1 cellular context compared by ENCODE assay signal in the genomic region with DNA sequence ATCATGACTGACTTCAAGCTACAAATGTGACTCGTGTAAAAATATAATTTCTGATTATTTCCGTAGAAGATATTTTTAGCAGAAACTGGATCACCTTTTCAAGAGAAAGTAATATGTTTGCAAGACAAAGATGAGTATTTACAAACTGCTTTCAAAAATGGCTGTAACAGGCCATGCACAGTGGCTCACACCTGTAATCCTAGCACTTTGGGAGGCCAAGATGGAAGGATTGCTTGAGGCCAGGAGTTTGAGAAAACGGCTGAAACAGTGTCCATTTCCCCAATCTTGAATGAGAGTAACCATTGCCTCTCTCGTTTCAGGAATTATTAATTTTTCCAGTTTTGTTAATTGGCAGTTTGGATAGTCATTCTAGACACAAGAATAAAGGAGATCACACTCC.
TF ChIP-seq lines count a peak whose summit lies in the region.

No MANE protein-coding gene starts in this region.

TF ChIP-seq in K562, 482 proteins besides CTCF, POLR2A, EP300 and RAD21 (continued from another document and continues in another):
- no peak for TF ChIP-seq CTCFL (IDR thresholded peaks at IDR 0.05; ENCODE audit: borderline replicate concordance, insufficient read depth, low read depth, low read length, poor library complexity, severe bottlenecking)
- TF ChIP-seq MLX (CRISPR knock-in tag; conservative IDR thresholded peaks at IDR 0.05) = no peak
- TF ChIP-seq ZNF134 (CRISPR knock-in tag; conservative IDR thresholded peaks at IDR 0.05) = no peak
- TF ChIP-seq ZNF75A (CRISPR knock-in tag; IDR thresholded peaks at IDR 0.05) = no peak
- TF ChIP-seq BCOR (IDR thresholded peaks at IDR 0.05) = no peak
- no peak for TF ChIP-seq ATF1 (CRISPR knock-in tag; IDR thresholded peaks at IDR 0.05)
- no peak for TF ChIP-seq ATF1 (tag; IDR thresholded peaks at IDR 0.05)
- peak; percentile 57; the same call in 1 of the 2 replicates for TF ChIP-seq L3MBTL2 (IDR thresholded peaks at IDR 0.05)
- TF ChIP-seq ZNF3 (CRISPR knock-in tag; IDR thresholded peaks at IDR 0.05) = no peak
- TF ChIP-seq RFX7 (CRISPR knock-in tag; IDR thresholded peaks at IDR 0.05) = no peak
- no peak for TF ChIP-seq MTA3 (IDR thresholded peaks at IDR 0.05; ENCODE audit: borderline replicate concordance)
- no peak for TF ChIP-seq HBP1 (CRISPR knock-in tag; IDR thresholded peaks at IDR 0.05)
- no peak for TF ChIP-seq ZNF699 (CRISPR knock-in tag; IDR thresholded peaks at IDR 0.05; ENCODE audit: insufficient replicate concordance)
- TF ChIP-seq PRDM10 (IDR thresholded peaks at IDR 0.05; ENCODE audit: partially characterized antibody) = no peak
- TF ChIP-seq KLF13 (tag; IDR thresholded peaks at IDR 0.05; ENCODE audit: borderline replicate concordance, low read depth) = no peak
- TF ChIP-seq ZKSCAN8 (CRISPR knock-in tag; IDR thresholded peaks at IDR 0.05) = no peak; the same call in 1 of the 2 replicates
- TF ChIP-seq E2F1 (CRISPR knock-in tag; IDR thresholded peaks at IDR 0.05) = no peak
- TF ChIP-seq AFF1 (IDR thresholded peaks at IDR 0.05; ENCODE audit: low read depth in 1 of 2, partially characterized antibody in 2 of 2) = no peak
- no peak for TF ChIP-seq HDAC2 (IDR thresholded peaks at IDR 0.05)
- no peak for TF ChIP-seq RCOR1 (IDR thresholded peaks at IDR 0.05; ENCODE audit: borderline replicate concordance in 1 of 2, low read depth in 2 of 2, low read length in 2 of 2)
- no peak for TF ChIP-seq SLC30A9 (CRISPR knock-in tag; IDR thresholded peaks at IDR 0.05)
- TF ChIP-seq, protein P1, sequence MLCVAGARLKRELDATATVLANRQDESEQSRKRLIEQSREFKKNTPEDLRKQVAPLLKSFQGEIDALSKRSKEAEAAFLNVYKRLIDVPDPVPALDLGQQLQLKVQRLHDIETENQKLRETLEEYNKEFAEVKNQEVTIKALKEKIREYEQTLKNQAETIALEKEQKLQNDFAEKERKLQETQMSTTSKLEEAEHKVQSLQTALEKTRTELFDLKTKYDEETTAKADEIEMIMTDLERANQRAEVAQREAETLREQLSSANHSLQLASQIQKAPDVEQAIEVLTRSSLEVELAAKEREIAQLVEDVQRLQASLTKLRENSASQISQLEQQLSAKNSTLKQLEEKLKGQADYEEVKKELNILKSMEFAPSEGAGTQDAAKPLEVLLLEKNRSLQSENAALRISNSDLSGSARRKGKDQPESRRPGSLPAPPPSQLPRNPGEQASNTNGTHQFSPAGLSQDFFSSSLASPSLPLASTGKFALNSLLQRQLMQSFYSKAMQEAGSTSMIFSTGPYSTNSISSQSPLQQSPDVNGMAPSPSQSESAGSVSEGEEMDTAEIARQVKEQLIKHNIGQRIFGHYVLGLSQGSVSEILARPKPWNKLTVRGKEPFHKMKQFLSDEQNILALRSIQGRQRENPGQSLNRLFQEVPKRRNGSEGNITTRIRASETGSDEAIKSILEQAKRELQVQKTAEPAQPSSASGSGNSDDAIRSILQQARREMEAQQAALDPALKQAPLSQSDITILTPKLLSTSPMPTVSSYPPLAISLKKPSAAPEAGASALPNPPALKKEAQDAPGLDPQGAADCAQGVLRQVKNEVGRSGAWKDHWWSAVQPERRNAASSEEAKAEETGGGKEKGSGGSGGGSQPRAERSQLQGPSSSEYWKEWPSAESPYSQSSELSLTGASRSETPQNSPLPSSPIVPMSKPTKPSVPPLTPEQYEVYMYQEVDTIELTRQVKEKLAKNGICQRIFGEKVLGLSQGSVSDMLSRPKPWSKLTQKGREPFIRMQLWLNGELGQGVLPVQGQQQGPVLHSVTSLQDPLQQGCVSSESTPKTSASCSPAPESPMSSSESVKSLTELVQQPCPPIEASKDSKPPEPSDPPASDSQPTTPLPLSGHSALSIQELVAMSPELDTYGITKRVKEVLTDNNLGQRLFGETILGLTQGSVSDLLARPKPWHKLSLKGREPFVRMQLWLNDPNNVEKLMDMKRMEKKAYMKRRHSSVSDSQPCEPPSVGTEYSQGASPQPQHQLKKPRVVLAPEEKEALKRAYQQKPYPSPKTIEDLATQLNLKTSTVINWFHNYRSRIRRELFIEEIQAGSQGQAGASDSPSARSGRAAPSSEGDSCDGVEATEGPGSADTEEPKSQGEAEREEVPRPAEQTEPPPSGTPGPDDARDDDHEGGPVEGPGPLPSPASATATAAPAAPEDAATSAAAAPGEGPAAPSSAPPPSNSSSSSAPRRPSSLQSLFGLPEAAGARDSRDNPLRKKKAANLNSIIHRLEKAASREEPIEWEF (CRISPR knock-in tag; IDR thresholded peaks at IDR 0.05) = no peak
- TF ChIP-seq, protein P2, sequence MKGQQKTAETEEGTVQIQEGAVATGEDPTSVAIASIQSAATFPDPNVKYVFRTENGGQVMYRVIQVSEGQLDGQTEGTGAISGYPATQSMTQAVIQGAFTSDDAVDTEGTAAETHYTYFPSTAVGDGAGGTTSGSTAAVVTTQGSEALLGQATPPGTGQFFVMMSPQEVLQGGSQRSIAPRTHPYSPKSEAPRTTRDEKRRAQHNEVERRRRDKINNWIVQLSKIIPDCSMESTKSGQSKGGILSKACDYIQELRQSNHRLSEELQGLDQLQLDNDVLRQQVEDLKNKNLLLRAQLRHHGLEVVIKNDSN (CRISPR knock-in tag; IDR thresholded peaks at IDR 0.05) = no peak
- no peak for TF ChIP-seq KDM4B (IDR thresholded peaks at IDR 0.05; ENCODE audit: borderline replicate concordance in 2 of 2, low read depth in 1 of 2)
- TF ChIP-seq KDM5B (IDR thresholded peaks at IDR 0.05; ENCODE audit: insufficient replicate concordance, low read depth, low read length) = no peak
- no peak for TF ChIP-seq HIVEP1 (CRISPR knock-in tag; IDR thresholded peaks at IDR 0.05)
- no peak for TF ChIP-seq CREBBP (IDR thresholded peaks at IDR 0.05; ENCODE audit: low read depth, low read length)
- no peak for TF ChIP-seq HDAC8 (tag; IDR thresholded peaks at IDR 0.05)
- TF ChIP-seq ZNF140 (CRISPR knock-in tag; IDR thresholded peaks at IDR 0.05) = no peak
- TF ChIP-seq ZBTB33 (CRISPR knock-in tag; IDR thresholded peaks at IDR 0.05) = no peak
- no peak for TF ChIP-seq BHLHE40 (IDR thresholded peaks at IDR 0.05; ENCODE audit: low read length)
- TF ChIP-seq ZNF212 (CRISPR knock-in tag; IDR thresholded peaks at IDR 0.05) = no peak
- peak; percentile 41; the same call in 1 of the 2 replicates for TF ChIP-seq CXXC5 (CRISPR knock-in tag; IDR thresholded peaks at IDR 0.05)
- no peak for TF ChIP-seq RAD51 (IDR thresholded peaks at IDR 0.05; ENCODE audit: borderline replicate concordance, low read depth)
- no peak for TF ChIP-seq ZNF232 (CRISPR knock-in tag; IDR thresholded peaks at IDR 0.05)
